23 cellular contexts compared by ENCODE assay signal in the genomic region with DNA sequence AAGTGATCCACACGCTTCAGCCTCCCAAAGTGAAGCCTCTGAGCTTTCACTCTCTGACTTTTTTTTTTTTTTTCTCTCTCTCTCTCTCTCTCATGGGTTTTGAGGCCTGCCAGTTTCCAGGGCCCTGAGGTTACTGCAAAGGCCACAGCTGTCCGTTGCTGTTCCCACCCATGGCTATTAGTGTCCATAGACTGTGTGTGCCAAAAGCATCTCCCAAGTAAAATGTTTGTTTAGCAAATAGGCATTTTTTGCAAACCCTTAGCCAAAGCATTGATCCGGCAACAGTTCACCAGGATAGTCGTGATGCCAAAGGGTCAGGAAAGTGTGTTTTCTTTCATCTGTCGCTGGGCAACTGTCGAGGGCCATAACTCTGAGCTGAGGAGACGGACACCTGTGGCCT.
"Had no signal": no experiment of that assay in that cellular context is flagged by ENCODE, and none has a peak within 500 bp of the region (broad histone marks: within the 10 kb centered on the region; RNA-seq: fewer than 3 reads in every experiment).

No MANE protein-coding gene starts in this region.

- H3K4me2 ChIP-seq: smooth muscle cell had no signal

- H3K36me3 ChIP-seq: colonic mucosa, right atrium auricular region had no signal

- H3K4me1 ChIP-seq: colonic mucosa, prostate gland, stomach, upper lobe of left lung had no signal

- H3K27ac ChIP-seq: brain microvascular endothelial cell, colonic mucosa, heart left ventricle, prostate gland, right atrium auricular region, stomach, upper lobe of left lung, VCaP had no signal

- H3K27me3 Mint-ChIP-seq: central memory CD8-positive, alpha-beta T cell had no signal

- H3K4me1 Mint-ChIP-seq: central memory CD8-positive, alpha-beta T cell had no signal

- DNase-seq: activated CD4-positive, alpha-beta T cell treated with anti-CD3 and anti-CD28 coated beads for 1 hour; activated CD4-positive, alpha-beta T cell treated with anti-CD3 and anti-CD28 coated beads, Interleukin-2, amount 50 U/mL, for 48 hours; activated effector memory CD4-positive, alpha-beta T cell treated with Interleukin-2 at 50 U/mL for 16 hours; activated naive CD4-positive, alpha-beta T cell treated with anti-CD3 and anti-CD28 coated beads, Interleukin-2, amount 50 U/mL, for 16 hours; activated T-cell treated with anti-CD3 and anti-CD28 coated beads, Interleukin-2, amount 50 U/mL, for 1 hour; aorta; brain microvascular endothelial cell; colonic mucosa; erythroblast; mesendoderm; nucleus accumbens; stimulated activated CD4-positive, alpha-beta T cell treated with anti-CD3 and anti-CD28 coated beads, Interleukin-4, amount 100 ng/mL, for 1 hour; stomach; SW 1271; T-helper 2 cell; upper lobe of left lung had no signal

- H3K9me3 Mint-ChIP-seq: central memory CD8-positive, alpha-beta T cell; nephron had no signal

- H3K27me3 ChIP-seq: brain microvascular endothelial cell, colonic mucosa, heart left ventricle, right atrium auricular region, stomach, upper lobe of left lung had no signal

- H3K9me3 ChIP-seq: colonic mucosa, heart left ventricle, prostate gland, right atrium auricular region, stomach, upper lobe of left lung had no signal

- H3K4me3 Mint-ChIP-seq: central memory CD8-positive, alpha-beta T cell; nephron had no signal

- ATAC-seq: heart left ventricle had no signal

- H3K4me3 ChIP-seq: colonic mucosa, heart left ventricle, prostate gland, right atrium auricular region, smooth muscle cell, stomach, upper lobe of left lung had no signal
